Comparison of ENCODE assay signal across 1 cellular context in genomic region chr17:3838206-3838605, GRCh38.
TF ChIP-seq lines count a peak whose summit lies in the region.

No MANE protein-coding gene starts in this region.

TF ChIP-seq in WTC11, 78 proteins besides CTCF, POLR2A, EP300 and RAD21 (continued from another document):
- TF ChIP-seq, protein P1, sequence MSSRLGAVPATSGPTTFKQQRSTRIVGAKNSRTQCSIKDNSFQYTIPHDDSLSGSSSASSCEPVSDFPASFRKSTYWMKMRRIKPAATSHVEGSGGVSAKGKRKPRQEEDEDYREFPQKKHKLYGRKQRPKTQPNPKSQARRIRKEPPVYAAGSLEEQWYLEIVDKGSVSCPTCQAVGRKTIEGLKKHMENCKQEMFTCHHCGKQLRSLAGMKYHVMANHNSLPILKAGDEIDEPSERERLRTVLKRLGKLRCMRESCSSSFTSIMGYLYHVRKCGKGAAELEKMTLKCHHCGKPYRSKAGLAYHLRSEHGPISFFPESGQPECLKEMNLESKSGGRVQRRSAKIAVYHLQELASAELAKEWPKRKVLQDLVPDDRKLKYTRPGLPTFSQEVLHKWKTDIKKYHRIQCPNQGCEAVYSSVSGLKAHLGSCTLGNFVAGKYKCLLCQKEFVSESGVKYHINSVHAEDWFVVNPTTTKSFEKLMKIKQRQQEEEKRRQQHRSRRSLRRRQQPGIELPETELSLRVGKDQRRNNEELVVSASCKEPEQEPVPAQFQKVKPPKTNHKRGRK (CRISPR knock-in tag; IDR thresholded peaks at IDR 0.05; ENCODE audit: borderline replicate concordance) = no peak
- TF ChIP-seq, protein P2, sequence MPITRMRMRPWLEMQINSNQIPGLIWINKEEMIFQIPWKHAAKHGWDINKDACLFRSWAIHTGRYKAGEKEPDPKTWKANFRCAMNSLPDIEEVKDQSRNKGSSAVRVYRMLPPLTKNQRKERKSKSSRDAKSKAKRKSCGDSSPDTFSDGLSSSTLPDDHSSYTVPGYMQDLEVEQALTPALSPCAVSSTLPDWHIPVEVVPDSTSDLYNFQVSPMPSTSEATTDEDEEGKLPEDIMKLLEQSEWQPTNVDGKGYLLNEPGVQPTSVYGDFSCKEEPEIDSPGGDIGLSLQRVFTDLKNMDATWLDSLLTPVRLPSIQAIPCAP (CRISPR knock-in tag; IDR thresholded peaks at IDR 0.05) = no peak
- no peak for TF ChIP-seq ZNF121 (CRISPR knock-in tag; IDR thresholded peaks at IDR 0.05)
- no peak for TF ChIP-seq ZNF219 (CRISPR knock-in tag; IDR thresholded peaks at IDR 0.05; ENCODE audit: borderline replicate concordance)
- TF ChIP-seq NFATC4 (CRISPR knock-in tag; IDR thresholded peaks at IDR 0.05) = no peak
